In the genomic region with DNA sequence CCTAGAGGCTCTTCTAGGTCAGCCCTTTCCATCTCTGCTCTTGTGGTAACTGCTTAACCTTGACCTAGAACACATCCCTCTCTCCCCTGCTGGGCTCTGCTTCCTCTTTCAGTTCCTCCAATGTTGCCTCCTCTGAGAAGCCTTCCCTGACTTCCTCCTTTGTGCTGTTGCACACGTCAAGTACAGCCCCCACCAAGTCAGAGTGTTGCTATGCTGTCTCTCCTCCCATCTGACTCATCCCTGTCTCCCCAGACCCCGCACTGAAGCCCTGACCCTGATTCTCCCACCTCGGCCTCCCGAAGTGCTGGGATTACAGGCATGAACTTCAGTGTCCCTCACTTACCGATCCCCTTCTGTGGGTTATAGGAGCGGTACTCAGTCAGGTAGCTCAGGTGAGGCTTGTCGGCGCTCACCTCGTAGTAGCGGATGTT, we compare ENCODE assay signal across 10 cellular contexts. TPM values are rescaled to one million over a fixed set of nuclear protein-coding genes. Genes with fewer than 3 reads are reported as not detected.
DNase-seq lines count a peak whose midpoint lies in the region; ATAC-seq and TF ChIP-seq lines count a peak whose summit lies in the region.
"Had no signal": no experiment of that assay in that cellular context is flagged by ENCODE, and none has a peak within 500 bp of the region (broad histone marks: within the 10 kb centered on the region; RNA-seq: fewer than 3 reads in every experiment).

No MANE protein-coding gene starts in this region.

- no peaks in the 10 kb centered on the region for H3K9me3 ChIP-seq in upper lobe of right lung

- no peak for TF ChIP-seq CTCF in upper lobe of right lung (IDR thresholded peaks at IDR 0.05)

- peaks cover 2% of the 10 kb centered on the region for H3K36me3 Mint-ChIP-seq in activated naive CD8-positive, alpha-beta T cell

- no peak overlapping the region for H3K4me3 ChIP-seq in upper lobe of right lung

- no peaks in the 10 kb centered on the region for H3K9me3 Mint-ChIP-seq in activated naive CD8-positive, alpha-beta T cell (ENCODE audit: low read depth)

- peak overlapping the region; percentile 54 for H3K27ac Mint-ChIP-seq in activated naive CD8-positive, alpha-beta T cell

- no peaks in the 10 kb centered on the region for H3K27me3 ChIP-seq in upper lobe of right lung

- intact Hi-C loops in Right ventricle myocardium superior (cut with DNase I) (no loop called here), cardiac septum (cut with DNase I) (no loop called here), upper lobe of right lung (cut with DNase I) (no loop called here)

- ATAC-seq in Right ventricle myocardium superior (ENCODE audit: poor library complexity) (peak; percentile 80), HG03432 (IDR thresholded peaks at IDR 0.05; ENCODE audit: unreplicated experiment) (peak; percentile 82), upper lobe of right lung (peak; percentile 93), SK-N-SH treated with all-trans-retinoic acid at 6 μM for 48 hours (no peak)

- H3K4me1 Mint-ChIP-seq in activated naive CD8-positive, alpha-beta T cell (ENCODE audit: low read depth): no peaks in the 10 kb centered on the region

- no peak overlapping the region for H3K4me3 Mint-ChIP-seq in activated naive CD8-positive, alpha-beta T cell

- no peaks in the 10 kb centered on the region for H3K4me1 ChIP-seq in upper lobe of right lung
- H3K4me1 ChIP-seq: parathyroid adenoma had no signal

- H3K27ac ChIP-seq in upper lobe of right lung: peak overlapping the region; percentile 30
- H3K27ac ChIP-seq: parathyroid adenoma had no signal

- no peaks in the 10 kb centered on the region for H3K27me3 Mint-ChIP-seq in activated naive CD8-positive, alpha-beta T cell

- DNase-seq in Right ventricle myocardium superior (no peak), cardiac septum (ENCODE audit: low spot score) (no peak), upper lobe of right lung (no peak), islet precursor cell (no peak), NCI-H1105 (lab: John Stamatoyannopoulos, UW) (no peak)
- DNase-seq: activated CD4-positive, CD25-positive, alpha-beta regulatory T cell had no signal

- no peaks in the 10 kb centered on the region for H3K36me3 ChIP-seq in upper lobe of right lung

TF ChIP-seq in SK-N-SH treated with all-trans-retinoic acid at 6 μM for 48 hours, 23 proteins besides CTCF, POLR2A, EP300 and RAD21:
- TF ChIP-seq PATZ1 (CRISPR knock-in tag; IDR thresholded peaks at IDR 0.05; ENCODE audit: borderline replicate concordance) (no peak), ZFP30 (CRISPR knock-in tag; IDR thresholded peaks at IDR 0.05) (no peak), SNAI2 (CRISPR knock-in tag; IDR thresholded peaks at IDR 0.05) (no peak), RARB (CRISPR knock-in tag; IDR thresholded peaks at IDR 0.05) (no peak), BACH2 (CRISPR knock-in tag; IDR thresholded peaks at IDR 0.05; ENCODE audit: borderline replicate concordance) (no peak), GLIS3 (CRISPR knock-in tag; IDR thresholded peaks at IDR 0.05) (no peak), TOX (CRISPR knock-in tag; IDR thresholded peaks at IDR 0.05; ENCODE audit: borderline replicate concordance) (no peak), CSRNP3 (CRISPR knock-in tag; IDR thresholded peaks at IDR 0.05) (no peak), ZC3H10 (CRISPR knock-in tag; IDR thresholded peaks at IDR 0.05) (no peak), TCF4 (CRISPR knock-in tag; IDR thresholded peaks at IDR 0.05; ENCODE audit: borderline replicate concordance) (no peak), ESRRG (CRISPR knock-in tag; IDR thresholded peaks at IDR 0.05) (no peak), TSHZ2 (CRISPR knock-in tag; IDR thresholded peaks at IDR 0.05) (no peak), POU6F1 (CRISPR knock-in tag; IDR thresholded peaks at IDR 0.05; ENCODE audit: borderline replicate concordance, low read depth) (no peak), ZNF70 (CRISPR knock-in tag; IDR thresholded peaks at IDR 0.05) (no peak), PPARA (CRISPR knock-in tag; IDR thresholded peaks at IDR 0.05; ENCODE audit: borderline replicate concordance) (no peak), ARNTL (CRISPR knock-in tag; IDR thresholded peaks at IDR 0.05; ENCODE audit: borderline replicate concordance, low read depth) (no peak), ZNF565 (CRISPR knock-in tag; conservative IDR thresholded peaks at IDR 0.05; ENCODE audit: low read depth) (no peak), ZFP3 (CRISPR knock-in tag; IDR thresholded peaks at IDR 0.05) (no peak), OSR1 (CRISPR knock-in tag; IDR thresholded peaks at IDR 0.05) (no peak)
- TF ChIP-seq, protein P1, sequence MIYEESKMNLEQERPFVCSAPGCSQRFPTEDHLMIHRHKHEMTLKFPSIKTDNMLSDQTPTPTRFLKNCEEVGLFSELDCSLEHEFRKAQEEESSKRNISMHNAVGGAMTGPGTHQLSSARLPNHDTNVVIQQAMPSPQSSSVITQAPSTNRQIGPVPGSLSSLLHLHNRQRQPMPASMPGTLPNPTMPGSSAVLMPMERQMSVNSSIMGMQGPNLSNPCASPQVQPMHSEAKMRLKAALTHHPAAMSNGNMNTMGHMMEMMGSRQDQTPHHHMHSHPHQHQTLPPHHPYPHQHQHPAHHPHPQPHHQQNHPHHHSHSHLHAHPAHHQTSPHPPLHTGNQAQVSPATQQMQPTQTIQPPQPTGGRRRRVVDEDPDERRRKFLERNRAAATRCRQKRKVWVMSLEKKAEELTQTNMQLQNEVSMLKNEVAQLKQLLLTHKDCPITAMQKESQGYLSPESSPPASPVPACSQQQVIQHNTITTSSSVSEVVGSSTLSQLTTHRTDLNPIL (CRISPR knock-in tag; IDR thresholded peaks at IDR 0.05; ENCODE audit: low read depth): no peak

RNA-seq across cellular contexts. Expression of gene TRIM14, which starts 10.4 kb away (rescaled TPM):
- 4.9 TPM for total RNA-seq in Right ventricle myocardium superior
- 1.8 TPM for total RNA-seq in cardiac septum
- total RNA-seq in upper lobe of right lung: 38.7 TPM
